8 cellular contexts compared by ENCODE assay signal in genomic region chr7:47474937-47475879, GRCh38.
DNase-seq lines count a peak whose midpoint lies in the region; ATAC-seq, FAIRE-seq and TF ChIP-seq lines count a peak whose summit lies in the region.

No MANE protein-coding gene starts in this region.

- no peak overlapping the region for H3K27ac Mint-ChIP-seq in activated CD8-positive, alpha-beta T cell treated with anti-CD3 and anti-CD28 coated beads, Interleukin-2, amount 10 ng/mL, durations not matched to agents 7 days and 5 days

- H4K20me1 ChIP-seq in MM.1S (ENCODE audit: insufficient read depth, low read length) (peaks cover 33% of the 10 kb centered on the region), hepatocyte (ENCODE audit: insufficient read depth, poor library complexity, severe bottlenecking) (no peaks in the 10 kb centered on the region)

- POLR2A ChIA-PET in A549 (lab: Yijun Ruan, JAX), result interaction anchor here (0.6 to 1.2 kb wide), 3 partner anchors 22 to 126 kb away, joined by 3 to 7 read pairs (median 3); no protein-coding TSS in a partner anchor
- POLR2A ChIA-PET in activated CD8-positive, alpha-beta T cell treated with anti-CD3 and anti-CD28 coated beads, Interleukin-2, amount 10 ng/mL, durations not matched to agents 7 days and 5 days (lab: Charles Lee), result no interaction called here

- ATAC-seq in A549 (peak; percentile 85 to 87), HG02571 (IDR thresholded peaks at IDR 0.05; ENCODE audit: unreplicated experiment) (peak; percentile 91)
- ATAC-seq in activated CD8-positive, alpha-beta T cell treated with anti-CD3 and anti-CD28 coated beads, Interleukin-2, amount 10 ng/mL, durations not matched to agents 7 days and 5 days, result peak; percentile 62

- H2AFZ ChIP-seq in MM.1S (ENCODE audit: low read length), result no peak overlapping the region
- H2AFZ ChIP-seq in hepatocyte, result no peak overlapping the region

- TF ChIP-seq CTCF in A549 (IDR thresholded peaks at IDR 0.05) (no peak), GM13976 (IDR thresholded peaks at IDR 0.05; ENCODE audit: borderline replicate concordance, control extremely low read depth, extremely low read depth, insufficient read depth, missing control alignments) (no peak), MM.1S (IDR thresholded peaks at IDR 0.05; ENCODE audit: low read length) (peak; percentile 29), hepatocyte (IDR thresholded peaks at IDR 0.05; ENCODE audit: poor library complexity) (no peak)

- peak; percentile 54 for FAIRE-seq in A549 (lab: Jason Lieb, UNC)

- no peak overlapping the region for H3K4me3 Mint-ChIP-seq in activated CD8-positive, alpha-beta T cell treated with anti-CD3 and anti-CD28 coated beads, Interleukin-2, amount 10 ng/mL, durations not matched to agents 7 days and 5 days

- CTCF ChIA-PET in A549 (lab: Yijun Ruan, JAX), result interaction anchor here (0.6 to 1.1 kb wide), 3 partner anchors 187 to 470 kb away, joined by 3 read pairs; no protein-coding TSS in a partner anchor
- CTCF ChIA-PET in activated CD8-positive, alpha-beta T cell treated with anti-CD3 and anti-CD28 coated beads, Interleukin-2, amount 10 ng/mL, durations not matched to agents 7 days and 5 days (lab: Charles Lee), result no interaction called here

- peak overlapping the region; percentile 98 for H3K9ac ChIP-seq in MM.1S (ENCODE audit: low read length)

- H3K4me2 ChIP-seq in A549 (peak overlapping the region; percentile 67), MM.1S (ENCODE audit: low read depth, low read length) (peak overlapping the region; percentile 97), hepatocyte (peak overlapping the region; percentile 54)

- H3K4me1 ChIP-seq in A549 (peaks cover 100% of the 10 kb centered on the region), MM.1S (ENCODE audit: low read length) (peaks cover 50% of the 10 kb centered on the region), hepatocyte (ENCODE audit: insufficient read depth) (peaks cover 57% of the 10 kb centered on the region)

- TF ChIP-seq POLR2A in A549 (IDR thresholded peaks at IDR 0.05; ENCODE audit: low read length), result no peak

- H3K4me1 Mint-ChIP-seq in activated CD8-positive, alpha-beta T cell treated with anti-CD3 and anti-CD28 coated beads, Interleukin-2, amount 10 ng/mL, durations not matched to agents 7 days and 5 days (ENCODE audit: low read depth), result no peaks in the 10 kb centered on the region

- H3K9me3 ChIP-seq in A549, result no peaks in the 10 kb centered on the region
- no peaks in the 10 kb centered on the region for H3K9me3 ChIP-seq in MM.1S (replicated peaks; ENCODE audit: insufficient read depth, low read length)
- no peaks in the 10 kb centered on the region for H3K9me3 ChIP-seq in hepatocyte (ENCODE audit: low read depth)

- peak; percentile 21 to 43; a peak in 1 of 5 replicates for TF ChIP-seq EP300 in A549 (IDR thresholded peaks at IDR 0.05)

- H3K27ac ChIP-seq in A549 (peak overlapping the region; percentile 72 to 90), MM.1S (ENCODE audit: low read length) (peak overlapping the region; percentile 99), hepatocyte (peak overlapping the region; percentile 91), skin epidermis (peak overlapping the region in 18 of 21 experiments; percentile 11 to 79 (median 60))

- H3K36me3 ChIP-seq in MM.1S (replicated peaks; ENCODE audit: insufficient read depth, low read length), result peaks cover 7% of the 10 kb centered on the region; the same call in 1 of the 2 replicates
- H3K36me3 ChIP-seq in hepatocyte (replicated peaks; ENCODE audit: insufficient read depth, low read depth), result no peaks in the 10 kb centered on the region

- whole genome bisulfite sequencing in A549 (ENCODE audit: missing lambda C conversion rate), result 51% methylated on average over 15 of the region's 24 CpGs
- 61% methylated on average over 23 of the region's 24 CpGs for WGBS in hepatocyte (ENCODE audit: low lambda C conversion rate, missing lambda C conversion rate)

- H3K9me2 ChIP-seq in MM.1S (replicated peaks; ENCODE audit: insufficient read depth, low read length) (no peaks in the 10 kb centered on the region), hepatocyte (replicated peaks; ENCODE audit: insufficient read depth) (no peaks in the 10 kb centered on the region)

- H3K79me2 ChIP-seq in MM.1S (ENCODE audit: low read length) (peaks cover 100% of the 10 kb centered on the region), hepatocyte (peaks cover 83% of the 10 kb centered on the region)

- H3K9me3 Mint-ChIP-seq in activated CD8-positive, alpha-beta T cell treated with anti-CD3 and anti-CD28 coated beads, Interleukin-2, amount 10 ng/mL, durations not matched to agents 7 days and 5 days (ENCODE audit: insufficient read depth), result no peaks in the 10 kb centered on the region

- H3K4me3 ChIP-seq in A549, result peak overlapping the region; percentile 12; the same call in 1 of the 3 replicates
- peak overlapping the region; percentile 83 for H3K4me3 ChIP-seq in MM.1S (ENCODE audit: low read length)
- H3K4me3 ChIP-seq in hepatocyte, result no peak overlapping the region
- H3K4me3 ChIP-seq in skin epidermis, result no peak overlapping the region

- no peaks in the 10 kb centered on the region for H3K27me3 Mint-ChIP-seq in activated CD8-positive, alpha-beta T cell treated with anti-CD3 and anti-CD28 coated beads, Interleukin-2, amount 10 ng/mL, durations not matched to agents 7 days and 5 days (ENCODE audit: low read depth)

- H3K36me3 Mint-ChIP-seq in activated CD8-positive, alpha-beta T cell treated with anti-CD3 and anti-CD28 coated beads, Interleukin-2, amount 10 ng/mL, durations not matched to agents 7 days and 5 days (ENCODE audit: low read depth), result no peaks in the 10 kb centered on the region

- peak in 1 of 2 experiments; percentile 45; a peak in 2 of 5 replicates for TF ChIP-seq RAD21 in A549 (conservative IDR thresholded peaks at IDR 0.05 in 1 of 2, IDR thresholded peaks at IDR 0.05 in 1 of 2)

- in situ Hi-C loops in GM13976 (cut with MboI; ENCODE audit: low sequenced_read_pairs, unreplicated experiment), result no loop called here

- DNase-seq in A549 (ENCODE audit: low read depth in 1 of 2, low spot score in 1 of 2) (peak; percentile 93 to 95), GM13976 (ENCODE audit: low spot score) (peak; percentile 87), MM.1S (peak; percentile 98), hepatocyte (ENCODE audit: low spot score) (peak; percentile 93), cortex of kidney (lab: John Stamatoyannopoulos, UW) (no peak)
- peak; percentile 33 for DNase-seq in activated CD8-positive, alpha-beta T cell treated with anti-CD3 and anti-CD28 coated beads, Interleukin-2, amount 10 ng/mL, durations not matched to agents 7 days and 5 days

- H3K27me3 ChIP-seq in MM.1S (replicated peaks; ENCODE audit: insufficient read depth, low read length), result no peaks in the 10 kb centered on the region
- H3K27me3 ChIP-seq in hepatocyte, result no peaks in the 10 kb centered on the region

- H3F3A ChIP-seq in MM.1S (ENCODE audit: insufficient read depth, low read length), result peaks cover 61% of the 10 kb centered on the region

TF ChIP-seq in A549, 52 proteins besides CTCF, POLR2A, EP300 and RAD21:
- TF ChIP-seq JUN (IDR thresholded peaks at IDR 0.05), result peak; percentile 21 to 83; a peak in 3 of 5 replicates
- TF ChIP-seq SMC3 (IDR thresholded peaks at IDR 0.05), result peak; percentile 39; the same call in 2 of the 3 replicates
- no peak for TF ChIP-seq EHMT2 (IDR thresholded peaks at IDR 0.05; ENCODE audit: low read depth)
- TF ChIP-seq BCL3 (IDR thresholded peaks at IDR 0.05), result 0 out of 3 replicates have a peak, but pooled peaks have one; percentile 54
- TF ChIP-seq HES2 (IDR thresholded peaks at IDR 0.05), result peak; percentile 35; the same call in 1 of the 2 replicates
- TF ChIP-seq ATOH8 (CRISPR knock-in tag; IDR thresholded peaks at IDR 0.05; ENCODE audit: low read depth), result 0 out of 2 replicates have a peak, but pooled peaks have one; percentile 48
- no peak for TF ChIP-seq CBX8 (IDR thresholded peaks at IDR 0.05)
- peak; percentile 67 to 92 for TF ChIP-seq CEBPB (IDR thresholded peaks at IDR 0.05)
- 0 out of 2 replicates have a peak, but pooled peaks have one; percentile 60 for TF ChIP-seq ESRRA (IDR thresholded peaks at IDR 0.05; ENCODE audit: borderline replicate concordance, low read length)
- no peak for TF ChIP-seq KDM5A (IDR thresholded peaks at IDR 0.05)
- peak; percentile 68 for TF ChIP-seq MAX (IDR thresholded peaks at IDR 0.05)
- TF ChIP-seq FOSL2 (IDR thresholded peaks at IDR 0.05), result peak; percentile 66; the same call in 1 of the 2 replicates
- peak; percentile 92 for TF ChIP-seq FOSL2 (CRISPR knock-in tag; IDR thresholded peaks at IDR 0.05)
- TF ChIP-seq MAFK (IDR thresholded peaks at IDR 0.05; ENCODE audit: partially characterized antibody), result peak; percentile 55
- TF ChIP-seq JUNB (IDR thresholded peaks at IDR 0.05), result peak; percentile 64
- TF ChIP-seq GATA3 (IDR thresholded peaks at IDR 0.05; ENCODE audit: borderline replicate concordance), result peak; percentile 23; the same call in 1 of the 2 replicates

Comparison
In these comparisons a context has a peak if more than half of its experiments do, and no peak if none do; other contexts are left out.
1. H3K4me3 ChIP-seq: peak in A549 (single experiment) and MM.1S (single experiment); none in hepatocyte (single experiment) and skin epidermis (0 of 7).
2. Peak in every context shown above with its lines, with median percentiles within 50 percentile points of each other: ATAC-seq, H3K27ac ChIP-seq and H3K4me2 ChIP-seq.